1 cellular context compared by ENCODE assay signal in genomic region chr3:186787642-186788481, GRCh38.
A peak's percentile ranks its signal among the peaks of the same experiment; 100 is the strongest.
TF ChIP-seq lines count a peak whose summit lies in the region.

No MANE protein-coding gene starts in this region.

TF ChIP-seq in HepG2, 621 proteins besides CTCF, POLR2A, EP300 and RAD21 (continued from another document):
- TF ChIP-seq, protein P1, sequence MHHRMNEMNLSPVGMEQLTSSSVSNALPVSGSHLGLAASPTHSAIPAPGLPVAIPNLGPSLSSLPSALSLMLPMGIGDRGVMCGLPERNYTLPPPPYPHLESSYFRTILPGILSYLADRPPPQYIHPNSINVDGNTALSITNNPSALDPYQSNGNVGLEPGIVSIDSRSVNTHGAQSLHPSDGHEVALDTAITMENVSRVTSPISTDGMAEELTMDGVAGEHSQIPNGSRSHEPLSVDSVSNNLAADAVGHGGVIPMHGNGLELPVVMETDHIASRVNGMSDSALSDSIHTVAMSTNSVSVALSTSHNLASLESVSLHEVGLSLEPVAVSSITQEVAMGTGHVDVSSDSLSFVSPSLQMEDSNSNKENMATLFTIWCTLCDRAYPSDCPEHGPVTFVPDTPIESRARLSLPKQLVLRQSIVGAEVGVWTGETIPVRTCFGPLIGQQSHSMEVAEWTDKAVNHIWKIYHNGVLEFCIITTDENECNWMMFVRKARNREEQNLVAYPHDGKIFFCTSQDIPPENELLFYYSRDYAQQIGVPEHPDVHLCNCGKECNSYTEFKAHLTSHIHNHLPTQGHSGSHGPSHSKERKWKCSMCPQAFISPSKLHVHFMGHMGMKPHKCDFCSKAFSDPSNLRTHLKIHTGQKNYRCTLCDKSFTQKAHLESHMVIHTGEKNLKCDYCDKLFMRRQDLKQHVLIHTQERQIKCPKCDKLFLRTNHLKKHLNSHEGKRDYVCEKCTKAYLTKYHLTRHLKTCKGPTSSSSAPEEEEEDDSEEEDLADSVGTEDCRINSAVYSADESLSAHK (CRISPR knock-in tag; IDR thresholded peaks at IDR 0.05; ENCODE audit: borderline replicate concordance), result no peak
- 0 out of 2 replicates have a peak, but pooled peaks have one; percentile 24 for TF ChIP-seq POLR2AphosphoS2 (IDR thresholded peaks at IDR 0.05; ENCODE audit: low read depth, low read length)
- no peak for TF ChIP-seq ZNF724P (CRISPR knock-in tag; IDR thresholded peaks at IDR 0.05; ENCODE audit: borderline replicate concordance)
- no peak for TF ChIP-seq EEA1 (CRISPR knock-in tag; IDR thresholded peaks at IDR 0.05; ENCODE audit: borderline replicate concordance)
- peak; percentile 82 for TF ChIP-seq AGO2 (optimal IDR thresholded peaks at IDR 0.05; ENCODE audit: low read depth, low read length)
- TF ChIP-seq ZNF619 (CRISPR knock-in tag; IDR thresholded peaks at IDR 0.05), result no peak
- TF ChIP-seq, protein P2, sequence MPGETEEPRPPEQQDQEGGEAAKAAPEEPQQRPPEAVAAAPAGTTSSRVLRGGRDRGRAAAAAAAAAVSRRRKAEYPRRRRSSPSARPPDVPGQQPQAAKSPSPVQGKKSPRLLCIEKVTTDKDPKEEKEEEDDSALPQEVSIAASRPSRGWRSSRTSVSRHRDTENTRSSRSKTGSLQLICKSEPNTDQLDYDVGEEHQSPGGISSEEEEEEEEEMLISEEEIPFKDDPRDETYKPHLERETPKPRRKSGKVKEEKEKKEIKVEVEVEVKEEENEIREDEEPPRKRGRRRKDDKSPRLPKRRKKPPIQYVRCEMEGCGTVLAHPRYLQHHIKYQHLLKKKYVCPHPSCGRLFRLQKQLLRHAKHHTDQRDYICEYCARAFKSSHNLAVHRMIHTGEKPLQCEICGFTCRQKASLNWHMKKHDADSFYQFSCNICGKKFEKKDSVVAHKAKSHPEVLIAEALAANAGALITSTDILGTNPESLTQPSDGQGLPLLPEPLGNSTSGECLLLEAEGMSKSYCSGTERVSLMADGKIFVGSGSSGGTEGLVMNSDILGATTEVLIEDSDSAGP (CRISPR knock-in tag; IDR thresholded peaks at IDR 0.05; ENCODE audit: borderline replicate concordance), result no peak
- no peak for TF ChIP-seq NFE2L2 (IDR thresholded peaks at IDR 0.05; ENCODE audit: low read length)
- TF ChIP-seq ZSCAN30 (CRISPR knock-in tag; IDR thresholded peaks at IDR 0.05), result no peak
- TF ChIP-seq HNF1B (CRISPR knock-in tag; IDR thresholded peaks at IDR 0.05), result no peak
- TF ChIP-seq NFATC3 (CRISPR knock-in tag; IDR thresholded peaks at IDR 0.05), result no peak
- TF ChIP-seq PRDM15 (CRISPR knock-in tag; IDR thresholded peaks at IDR 0.05), result no peak
- peak; percentile 63 for TF ChIP-seq PRPF4 (IDR thresholded peaks at IDR 0.05; ENCODE audit: low read depth, low read length, poor library complexity, severe bottlenecking)
- TF ChIP-seq ARNT2 (CRISPR knock-in tag; IDR thresholded peaks at IDR 0.05; ENCODE audit: low read depth), result no peak
- no peak for TF ChIP-seq TFDP1 (CRISPR knock-in tag; IDR thresholded peaks at IDR 0.05; ENCODE audit: borderline replicate concordance)
TF ChIP-seq in HepG2: peak in this region for 6.
